ENCODE assay signal across 18 cellular contexts in genomic region chr5:129593525-129593924, GRCh38.
A peak's percentile ranks its signal among the peaks of the same experiment; 100 is the strongest.
DNase-seq lines count a peak whose midpoint lies in the region; ATAC-seq and TF ChIP-seq lines count a peak whose summit lies in the region.
"Had no signal": no experiment of that assay in that cellular context is flagged by ENCODE, and none has a peak within 500 bp of the region (broad histone marks: within the 10 kb centered on the region; RNA-seq: fewer than 3 reads in every experiment).

No MANE protein-coding gene starts in this region.

- no peaks in the 10 kb centered on the region for H4K20me1 ChIP-seq in KMS-11 (ENCODE audit: insufficient read depth)
- H4K20me1 ChIP-seq: BLaER1 treated with 17β-estradiol and CSF1 and Interleukin-3, amounts not matched to agents 10 nM and 100 nM had no signal

- no peaks in the 10 kb centered on the region for H3K27me3 ChIP-seq in KMS-11 (ENCODE audit: insufficient read depth, low read depth)
- H3K27me3 ChIP-seq: BLaER1 treated with 17β-estradiol and CSF1 and Interleukin-3, amounts not matched to agents 10 nM and 100 nM; SJSA1 had no signal

- no peaks in the 10 kb centered on the region for H3K79me2 ChIP-seq in KMS-11 (ENCODE audit: insufficient read depth, low read depth)

- H3K27ac ChIP-seq in KMS-11 = no peak overlapping the region
- H3K27ac ChIP-seq: BLaER1 treated with 17β-estradiol and CSF1 and Interleukin-3, amounts not matched to agents 10 nM and 100 nM; GM23248; RWPE1; SJSA1 had no signal

- peak; percentile 42 for ATAC-seq in activated T-helper 17 cell treated with anti-CD3 and anti-CD28 coated beads, Interleukin-2, amount 50 U/mL, for 72 hours (replicated peaks)
- ATAC-seq in HG03378 (IDR thresholded peaks at IDR 0.05; ENCODE audit: unreplicated experiment) = no peak
- no peak for ATAC-seq in HG03439 (IDR thresholded peaks at IDR 0.05; ENCODE audit: unreplicated experiment)
- no peak for ATAC-seq in HG03095 (IDR thresholded peaks at IDR 0.05; ENCODE audit: unreplicated experiment)

- no peak overlapping the region for H3K4me3 Mint-ChIP-seq in activated T-helper 17 cell treated with anti-CD3 and anti-CD28 coated beads, Interleukin-2, amount 50 U/mL, for 72 hours

- no peaks in the 10 kb centered on the region for H3K36me3 Mint-ChIP-seq in activated T-helper 17 cell treated with anti-CD3 and anti-CD28 coated beads, Interleukin-2, amount 50 U/mL, for 72 hours (ENCODE audit: low read depth)

- H3K27me3 Mint-ChIP-seq in activated T-helper 17 cell treated with anti-CD3 and anti-CD28 coated beads, Interleukin-2, amount 50 U/mL, for 72 hours = no peaks in the 10 kb centered on the region

- DNase-seq in ELR (ENCODE audit: low read depth) = peak; percentile 1
- DNase-seq in iris pigment epithelial cell (ENCODE audit: low read depth) = peak; percentile 0
- no peak for DNase-seq in stimulated activated CD4-positive, alpha-beta T cell treated with anti-CD3 and anti-CD28 coated beads, Interleukin-2, amount 100 ng/mL, for 24 hours
- DNase-seq: DMS 273 treated with DMSO at 0.1 percent for 48 hours, EL, GM23248, NCI-H1092, NCI-H2227 treated with DMSO at 0.1 percent for 48 hours, NCI-H524 treated with DMSO at 0.1 percent for 48 hours, OCI-M1 had no signal

- no peaks in the 10 kb centered on the region for H3K9me3 Mint-ChIP-seq in activated T-helper 17 cell treated with anti-CD3 and anti-CD28 coated beads, Interleukin-2, amount 50 U/mL, for 72 hours

- no peaks in the 10 kb centered on the region for H3K4me1 ChIP-seq in KMS-11 (ENCODE audit: low read depth, poor library complexity, severe bottlenecking)
- H3K4me1 ChIP-seq: BLaER1 treated with 17β-estradiol and CSF1 and Interleukin-3, amounts not matched to agents 10 nM and 100 nM; SJSA1 had no signal

- no peaks in the 10 kb centered on the region for H3K4me1 Mint-ChIP-seq in activated T-helper 17 cell treated with anti-CD3 and anti-CD28 coated beads, Interleukin-2, amount 50 U/mL, for 72 hours

- H3K9ac ChIP-seq in KMS-11 = no peak overlapping the region
- H3K9ac ChIP-seq: BLaER1 treated with 17β-estradiol and CSF1 and Interleukin-3, amounts not matched to agents 10 nM and 100 nM; GM23248 had no signal

- no peaks in the 10 kb centered on the region for H3K36me3 ChIP-seq in KMS-11 (ENCODE audit: insufficient read depth)
- H3K36me3 ChIP-seq: BLaER1 treated with 17β-estradiol and CSF1 and Interleukin-3, amounts not matched to agents 10 nM and 100 nM; SJSA1 had no signal

- no peak overlapping the region for H3K4me3 ChIP-seq in KMS-11 (IDR thresholded peaks at IDR 0.05; ENCODE audit: insufficient read depth, low read depth, low read length)
- H3K4me3 ChIP-seq: BLaER1 treated with 17β-estradiol and CSF1 and Interleukin-3, amounts not matched to agents 10 nM and 100 nM; GM23248; SJSA1 had no signal

- TF ChIP-seq CTCF in KMS-11 (conservative IDR thresholded peaks at IDR 0.05; ENCODE audit: low read depth, low read length) = no peak

- H2AFZ ChIP-seq in KMS-11 (ENCODE audit: low read depth) = no peak overlapping the region
- H2AFZ ChIP-seq: GM23248 had no signal

- H3K4me2 ChIP-seq in KMS-11 = peak overlapping the region; percentile 22; the same call in 1 of the 2 replicates
- H3K4me2 ChIP-seq: BLaER1 treated with 17β-estradiol and CSF1 and Interleukin-3, amounts not matched to agents 10 nM and 100 nM had no signal

- no peak overlapping the region for H3K27ac Mint-ChIP-seq in activated T-helper 17 cell treated with anti-CD3 and anti-CD28 coated beads, Interleukin-2, amount 50 U/mL, for 72 hours

Comparison
In these comparisons a context has a peak if more than half of its experiments do, and no peak if none do; other contexts are left out.
1. DNase-seq: peak in ELR (single experiment) and iris pigment epithelial cell (single experiment); none in stimulated activated CD4-positive, alpha-beta T cell treated with anti-CD3 and anti-CD28 coated beads, Interleukin-2, amount 100 ng/mL, for 24 hours (0 of 2).